Comparison of ENCODE assay signal across 14 cellular contexts in the genomic region with DNA sequence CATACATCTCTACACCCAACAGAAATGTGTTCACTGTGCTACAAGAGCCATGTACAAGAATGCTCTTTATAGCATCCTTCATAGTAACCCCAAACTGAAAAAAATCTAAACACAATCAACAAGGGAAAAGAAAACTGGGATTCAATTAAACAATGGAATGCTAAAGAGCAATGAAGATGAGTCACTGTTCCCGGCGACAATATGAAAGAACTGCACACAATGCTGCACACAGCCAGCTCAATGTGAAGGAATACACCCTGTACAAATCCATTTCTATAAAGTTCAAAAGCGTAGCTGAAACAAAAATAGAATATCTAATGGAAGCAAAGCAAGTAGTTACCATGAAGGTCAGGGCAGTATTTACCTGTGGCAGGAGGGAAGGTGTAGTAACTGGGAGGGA. TPM values are rescaled to one million over a fixed set of nuclear protein-coding genes. Genes with fewer than 3 reads are reported as not detected.
"Had no signal": no experiment of that assay in that cellular context is flagged by ENCODE, and none has a peak within 500 bp of the region (broad histone marks: within the 10 kb centered on the region; RNA-seq: fewer than 3 reads in every experiment).

No MANE protein-coding gene starts in this region.

RNA-seq across cellular contexts. Expression of a gene that starts 12.8 kb away (rescaled TPM):
- total RNA-seq: activated B cell treated with CpG ODN at 0.5 μM for 24 hours; activated CD8-positive, alpha-beta T cell treated with anti-CD3 and anti-CD28 coated beads for 36 hours; activated naive CD8-positive, alpha-beta T cell treated with anti-CD3 and anti-CD28 coated beads, Interleukin-2, amount 10 ng/mL, durations not matched to agents 7 days and 5 days; activated T-cell treated with anti-CD3 and anti-CD28 coated beads, Interleukin-2, amount 50 U/mL, for 4 hours; activated T-helper 17 cell treated with anti-CD3 and anti-CD28 coated beads, Interleukin-2, amount 50 U/mL, for 72 hours; ascending aorta; chondrocyte; dermis microvascular lymphatic vessel endothelial cell; endodermal cell; esophagus muscularis mucosa; foreskin keratinocyte; gastroesophageal sphincter; glomerular endothelial cell; T-cell had no signal
- polyA plus RNA-seq: foreskin keratinocyte had no signal

RNA-seq across cellular contexts. Expression of a gene that starts 50.5 kb away (rescaled TPM):
- total RNA-seq: ascending aorta had no signal
